In the genomic region with DNA sequence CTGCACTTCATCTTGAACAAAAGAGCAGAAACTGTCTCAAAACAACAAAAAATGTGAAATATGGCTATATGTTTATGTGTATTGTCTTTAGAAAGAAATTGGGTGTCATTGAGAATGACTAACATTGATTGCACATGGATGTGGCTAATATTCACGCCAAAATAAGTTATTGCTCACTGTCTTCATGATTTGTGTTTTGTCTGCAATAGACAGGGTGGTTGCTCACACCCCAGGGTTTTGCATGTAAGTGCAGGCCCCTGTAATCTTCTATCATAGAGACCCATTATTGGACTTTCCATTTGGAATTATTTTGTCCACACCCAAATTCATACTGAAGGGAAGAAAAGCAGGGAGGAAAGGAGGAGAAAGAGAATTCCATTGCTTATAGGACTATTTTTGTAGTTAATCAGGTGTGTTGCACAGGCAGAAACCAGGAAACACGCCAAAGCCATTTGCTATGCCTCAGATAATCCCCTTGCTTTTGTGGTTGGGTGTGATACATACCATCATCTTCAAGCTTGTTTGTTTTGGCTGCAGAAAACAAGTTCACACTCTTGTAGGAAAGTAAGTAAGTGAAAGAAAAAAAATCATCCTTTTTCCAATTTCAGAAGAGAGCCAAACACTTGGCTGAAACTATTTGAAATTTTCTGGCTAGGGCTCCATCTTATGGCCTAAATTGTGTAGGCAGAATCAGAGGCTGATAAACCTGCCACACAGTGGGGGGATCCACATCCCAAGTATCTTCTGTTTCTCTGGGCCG, we compare ENCODE assay signal across 1 cellular context.
TF ChIP-seq lines count a peak whose summit lies in the region.

No MANE protein-coding gene starts in this region.

TF ChIP-seq in GM23338, 12 proteins besides CTCF, POLR2A, EP300 and RAD21 (continued from another document):
- TF ChIP-seq REST (IDR thresholded peaks at IDR 0.05; ENCODE audit: unreplicated experiment) (no peak), POLR2AphosphoS5 (IDR thresholded peaks at IDR 0.05; ENCODE audit: low read depth) (no peak), EZH2phosphoT487 (IDR thresholded peaks at IDR 0.05; ENCODE audit: unreplicated experiment) (no peak)
- TF ChIP-seq, protein P1, sequence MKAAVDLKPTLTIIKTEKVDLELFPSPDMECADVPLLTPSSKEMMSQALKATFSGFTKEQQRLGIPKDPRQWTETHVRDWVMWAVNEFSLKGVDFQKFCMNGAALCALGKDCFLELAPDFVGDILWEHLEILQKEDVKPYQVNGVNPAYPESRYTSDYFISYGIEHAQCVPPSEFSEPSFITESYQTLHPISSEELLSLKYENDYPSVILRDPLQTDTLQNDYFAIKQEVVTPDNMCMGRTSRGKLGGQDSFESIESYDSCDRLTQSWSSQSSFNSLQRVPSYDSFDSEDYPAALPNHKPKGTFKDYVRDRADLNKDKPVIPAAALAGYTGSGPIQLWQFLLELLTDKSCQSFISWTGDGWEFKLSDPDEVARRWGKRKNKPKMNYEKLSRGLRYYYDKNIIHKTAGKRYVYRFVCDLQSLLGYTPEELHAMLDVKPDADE (IDR thresholded peaks at IDR 0.05) = no peak
